In the genomic region with DNA sequence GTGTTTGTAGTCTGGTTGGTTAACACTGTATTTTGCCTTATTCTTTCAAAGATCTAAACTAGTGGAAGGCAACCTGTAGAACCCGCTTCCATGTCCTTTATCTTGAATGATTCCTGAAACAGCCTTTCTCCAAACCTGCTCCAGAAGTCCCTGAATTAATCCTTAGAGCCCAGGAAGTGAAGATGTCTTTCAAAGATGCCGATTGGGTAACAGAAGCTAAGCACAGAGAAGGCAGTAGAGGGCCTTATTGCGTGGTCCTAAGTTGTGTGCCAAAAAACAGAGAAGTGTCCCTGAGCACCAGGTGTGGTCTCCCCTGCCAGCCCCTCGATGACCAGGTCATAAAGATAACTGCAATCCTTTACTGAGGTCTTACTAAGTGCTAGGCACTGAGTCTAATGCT, we compare ENCODE assay signal across 1 cellular context.
TF ChIP-seq lines count a peak whose summit lies in the region.

No MANE protein-coding gene starts in this region.

TF ChIP-seq in H1, 55 proteins besides CTCF, POLR2A, EP300 and RAD21 (continued from another document):
- TF ChIP-seq CEBPB (IDR thresholded peaks at IDR 0.05; ENCODE audit: low read depth, low read length): no peak
- no peak for TF ChIP-seq TCF12 (IDR thresholded peaks at IDR 0.05; ENCODE audit: low read depth, low read length)
- no peak for TF ChIP-seq MAFK (IDR thresholded peaks at IDR 0.05; ENCODE audit: low read depth, low read length)
- no peak for TF ChIP-seq CTBP2 (IDR thresholded peaks at IDR 0.05; ENCODE audit: borderline replicate concordance, insufficient read depth, insufficient read length, low read length)
- no peak for TF ChIP-seq RBBP5 (IDR thresholded peaks at IDR 0.05; ENCODE audit: borderline replicate concordance, low read depth, low read length)
- TF ChIP-seq RFX5 (IDR thresholded peaks at IDR 0.05; ENCODE audit: borderline replicate concordance, low read depth, low read length): no peak
- no peak for TF ChIP-seq ATF3 (IDR thresholded peaks at IDR 0.05; ENCODE audit: insufficient read depth, low read depth, low read length)
- no peak for TF ChIP-seq EZH2 (IDR thresholded peaks at IDR 0.05; ENCODE audit: low read depth, low read length, severe bottlenecking)
- TF ChIP-seq POLR2AphosphoS5 (IDR thresholded peaks at IDR 0.05; ENCODE audit: low read depth, low read length): no peak
- no peak for TF ChIP-seq ZNF274 (IDR thresholded peaks at IDR 0.05; ENCODE audit: borderline replicate concordance, extremely low read depth, low read length)
- TF ChIP-seq BCL11A (IDR thresholded peaks at IDR 0.05; ENCODE audit: low read depth in 2 of 2, low read length in 2 of 2): no peak
- TF ChIP-seq SP4 (IDR thresholded peaks at IDR 0.05; ENCODE audit: low read length): no peak
- TF ChIP-seq SIRT6 (IDR thresholded peaks at IDR 0.05; ENCODE audit: low read length): no peak
- TF ChIP-seq TEAD4 (IDR thresholded peaks at IDR 0.05; ENCODE audit: low read depth, low read length): no peak
- no peak for TF ChIP-seq CHD1 (IDR thresholded peaks at IDR 0.05; ENCODE audit: low read depth, low read length)
- no peak for TF ChIP-seq TAF7 (optimal IDR thresholded peaks at IDR 0.05; ENCODE audit: borderline replicate concordance, low read depth, low read length)
